29 cellular contexts compared by ENCODE assay signal in the genomic region with DNA sequence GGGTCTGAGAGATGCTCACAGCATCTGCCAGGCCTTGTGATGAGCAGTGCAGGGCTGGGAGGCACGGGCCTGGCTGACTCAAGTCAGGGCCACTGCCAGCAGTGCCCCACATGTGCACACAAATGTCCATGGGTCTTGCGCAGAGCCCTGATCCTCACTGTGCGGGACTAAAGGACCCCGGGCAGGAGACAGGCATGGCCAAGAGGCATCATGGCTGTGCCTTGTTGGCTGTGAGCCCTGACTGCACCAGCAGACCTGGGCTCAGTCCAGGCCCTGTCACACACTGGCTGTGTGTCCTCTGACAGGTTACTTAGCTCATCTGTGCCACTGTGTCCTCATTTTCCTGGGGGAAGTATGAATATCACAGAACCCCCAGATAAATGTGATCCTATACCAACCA. TPM values are rescaled to one million over a fixed set of nuclear protein-coding genes. Genes with fewer than 3 reads are reported as not detected.
"Had no signal": no experiment of that assay in that cellular context is flagged by ENCODE, and none has a peak within 500 bp of the region (broad histone marks: within the 10 kb centered on the region; RNA-seq: fewer than 3 reads in every experiment).

No MANE protein-coding gene starts in this region.

- H3K4me2 ChIP-seq: smooth muscle cell had no signal

- ATAC-seq: heart left ventricle; natural killer cell treated with Interleukin-12 subunit alpha and Interleukin-12 subunit beta and Interleukin-15 and Interleukin-18, amount 100 ng/mL, for 72 hours; stimulated activated memory B cell treated with anti-CD40 and anti-IgM and Interleukin-4, amounts not matched to agents 10 μg/mL and 1 μg/mL and 100 μg/mL, for 72 hours; stimulated activated naive CD8-positive, alpha-beta T cell treated with anti-CD3 and anti-CD28 coated beads, Interleukin-15, amount 100 ng/mL, for 72 hours had no signal

- H3K9me3 ChIP-seq: breast epithelium, heart left ventricle, left lung, sigmoid colon, tibial nerve had no signal

- H3K4me1 ChIP-seq: heart left ventricle, left lung, tibial nerve had no signal

- H3K27ac ChIP-seq: breast epithelium, heart left ventricle, left lung, sigmoid colon, SK-N-MC, tibial nerve had no signal

- H3K36me3 ChIP-seq: breast epithelium, heart left ventricle, left lung, sigmoid colon, tibial nerve had no signal

- DNase-seq: activated CD4-positive, alpha-beta T cell treated with anti-CD3 and anti-CD28 coated beads for 4 hours; activated CD4-positive, alpha-beta T cell treated with anti-CD3 and anti-CD28 coated beads, Interleukin-2, amount 50 U/mL, for 48 hours; activated CD8-positive, alpha-beta memory T cell treated with anti-CD3 and anti-CD28 coated beads for 24 hours; activated CD8-positive, alpha-beta memory T cell treated with anti-CD3 and anti-CD28 coated beads, Interleukin-2, amount 50 U/mL, for 4 hours; activated effector memory CD4-positive, alpha-beta T cell treated with anti-CD3 and anti-CD28 coated beads, Interleukin-2, amount 50 U/mL, for 16 hours; activated naive CD4-positive, alpha-beta T cell treated with anti-CD3 and anti-CD28 coated beads, Interleukin-2, amount 10 ng/mL, durations not matched to agents 7 days and 5 days; activated naive CD8-positive, alpha-beta T cell treated with anti-CD3 and anti-CD28 coated beads, Interleukin-2, amount 10 ng/mL, durations not matched to agents 7 days and 5 days; activated T-cell treated with anti-CD3 and anti-CD28 coated beads, Interleukin-2, amount 50 U/mL, for 1 hour; effector memory CD4-positive, alpha-beta T cell; heart left ventricle; immature natural killer cell; left lung; mesendoderm; retina; sigmoid colon; stimulated activated CD4-positive, alpha-beta T cell treated with anti-CD3 and anti-CD28 coated beads, Interleukin-1b, Interleukin-23, amount 100 ng/mL, for 48 hours; stimulated activated CD4-positive, alpha-beta T cell treated with anti-CD3 and anti-CD28 coated beads, Interleukin-4, amount 100 ng/mL, for 4 hours; stimulated activated CD8-positive, alpha-beta memory T cell treated with anti-CD3 and anti-CD28 coated beads, Interleukin-4, amount 100 ng/mL, for 48 hours; stimulated activated naive CD8-positive, alpha-beta T cell treated with anti-CD3 and anti-CD28 coated beads, Interleukin-15, amount 100 ng/mL, for 72 hours had no signal

- H3K27me3 ChIP-seq: breast epithelium had no signal

- H3K4me3 ChIP-seq: breast epithelium, heart left ventricle, left lung, lung, sigmoid colon, SK-N-MC, smooth muscle cell, tibial nerve had no signal

RNA-seq across cellular contexts. Expression of a gene that starts 4.0 kb away (rescaled TPM):
- total RNA-seq: activated naive CD8-positive, alpha-beta T cell treated with anti-CD3 and anti-CD28 coated beads, Interleukin-2, amount 10 ng/mL, durations not matched to agents 7 days and 5 days; activated T-helper 1 cell treated with anti-CD3 and anti-CD28 coated beads, Interleukin-12 subunit alpha, Interleukin-12 subunit beta, Interleukin-2, Interleukin-4 antibody, amounts not matched to agents 30 ng/mL and 10 ng/mL and 1 ng/mL, durations not matched to agents 14 hours and 24 hours and 36 hours; mononuclear cell; natural killer cell treated with Interleukin-12 subunit alpha and Interleukin-12 subunit beta and Interleukin-15 and Interleukin-18, amount 100 ng/mL, for 72 hours; T-helper 1 cell treated with Interleukin-12 subunit alpha and Interleukin-12 subunit beta and Interleukin-4 antibody, amounts not matched to agents 30 ng/mL and 1 ng/mL, for 36 hours had no signal
- polyA plus RNA-seq: immature natural killer cell had no signal

RNA-seq across cellular contexts. Expression of a gene that starts 26.9 kb away (rescaled TPM):
- polyA plus RNA-seq: immature natural killer cell had no signal
